ENCODE assay signal across 12 cellular contexts in genomic region chr21:36207577-36208320, GRCh38. TPM values are rescaled to one million over a fixed set of nuclear protein-coding genes. Genes with fewer than 3 reads are reported as not detected.
A peak's percentile ranks its signal among the peaks of the same experiment; 100 is the strongest.
DNase-seq lines count a peak whose midpoint lies in the region; TF ChIP-seq lines count a peak whose summit lies in the region.
"Had no signal": no experiment of that assay in that cellular context is flagged by ENCODE, and none has a peak within 500 bp of the region (broad histone marks: within the 10 kb centered on the region; RNA-seq: fewer than 3 reads in every experiment).

No MANE protein-coding gene starts in this region.

- H3K27ac ChIP-seq in GM23248 (no peak overlapping the region), neural progenitor cell (no peak overlapping the region), Karpas-422 (ENCODE audit: low read length) (no peak overlapping the region)
- H3K27ac ChIP-seq: ascending aorta, tibial artery had no signal

- H4K20me1 ChIP-seq in GM23248 (ENCODE audit: insufficient read depth), result no peaks in the 10 kb centered on the region
- H4K20me1 ChIP-seq in neural progenitor cell (ENCODE audit: low read depth), result no peaks in the 10 kb centered on the region
- H4K20me1 ChIP-seq in Karpas-422 (ENCODE audit: insufficient read depth, low read depth, low read length), result no peaks in the 10 kb centered on the region

- H3K4me3 Mint-ChIP-seq in neural progenitor cell, result no peak overlapping the region

- DNase-seq in GM23248 (peak; percentile 40), M059J (ENCODE audit: low read depth) (peak; percentile 97), astrocyte of the cerebellum (ENCODE audit: low read depth) (peak; percentile 58), neural progenitor cell (ENCODE audit: low spot score) (no peak), NCI-H69 (lab: John Stamatoyannopoulos, UW) (no peak), Karpas-422 (no peak), NCI-H1694 (lab: John Stamatoyannopoulos, UW) (no peak)
- DNase-seq: activated CD4-positive, CD25-positive, alpha-beta regulatory T cell; erythroblast; nucleus accumbens; tibial artery had no signal

- H3K4me3 ChIP-seq in GM23248 (no peak overlapping the region), astrocyte of the cerebellum (ENCODE audit: low read depth, low read length) (no peak overlapping the region), neural progenitor cell (no peak overlapping the region), Karpas-422 (ENCODE audit: low read length) (no peak overlapping the region)
- H3K4me3 ChIP-seq: ascending aorta, tibial artery had no signal

- WGBS in GM23248 (ENCODE audit: low coverage in 1 of 2, low lambda C conversion rate in 2 of 2, missing lambda C conversion rate in 2 of 2), 2 experiments, result 78% methylated on average over 15 of the region's 15 CpGs

- H3K79me2 ChIP-seq in GM23248 (ENCODE audit: insufficient read depth) (no peaks in the 10 kb centered on the region), neural progenitor cell (ENCODE audit: low read depth) (no peaks in the 10 kb centered on the region), Karpas-422 (ENCODE audit: low read length) (no peaks in the 10 kb centered on the region)

- H3F3A ChIP-seq in GM23248 (ENCODE audit: insufficient read depth), result peaks cover 46% of the 10 kb centered on the region
- H3F3A ChIP-seq in neural progenitor cell (ENCODE audit: low read depth), result peaks cover 7% of the 10 kb centered on the region

- H3K4me1 Mint-ChIP-seq in neural progenitor cell, result peaks cover 31% of the 10 kb centered on the region

- H3K9me3 Mint-ChIP-seq in neural progenitor cell, result no peaks in the 10 kb centered on the region

- H3K27me3 ChIP-seq in GM23248 (replicated peaks; ENCODE audit: insufficient read depth) (no peaks in the 10 kb centered on the region), neural progenitor cell (no peaks in the 10 kb centered on the region), Karpas-422 (ENCODE audit: low read length) (no peaks in the 10 kb centered on the region)
- H3K27me3 ChIP-seq: ascending aorta, tibial artery had no signal

- H3K9me3 ChIP-seq in GM23248 (ENCODE audit: low read depth), result no peaks in the 10 kb centered on the region
- H3K9me3 ChIP-seq in neural progenitor cell (ENCODE audit: low read depth), result no peaks in the 10 kb centered on the region
- H3K9me3 ChIP-seq in Karpas-422 (ENCODE audit: low read length), result no peaks in the 10 kb centered on the region
- H3K9me3 ChIP-seq: ascending aorta, tibial artery had no signal

- H3K36me3 ChIP-seq in GM23248 (ENCODE audit: low read depth) (no peaks in the 10 kb centered on the region), neural progenitor cell (no peaks in the 10 kb centered on the region), Karpas-422 (ENCODE audit: insufficient read depth, low read length) (no peaks in the 10 kb centered on the region)

- peaks cover 58% of the 10 kb centered on the region for H3K4me1 ChIP-seq in GM23248 (ENCODE audit: insufficient read depth)
- peaks cover 8% of the 10 kb centered on the region for H3K4me1 ChIP-seq in neural progenitor cell
- H3K4me1 ChIP-seq in Karpas-422 (ENCODE audit: low read length), result no peaks in the 10 kb centered on the region
- H3K4me1 ChIP-seq: ascending aorta, tibial artery had no signal

- H2AFZ ChIP-seq in GM23248, result no peak overlapping the region
- H2AFZ ChIP-seq in neural progenitor cell (replicated peaks), result no peak overlapping the region
- no peak overlapping the region for H2AFZ ChIP-seq in Karpas-422 (ENCODE audit: low read length)

- peak overlapping the region; percentile 69 for H3K27ac Mint-ChIP-seq in neural progenitor cell

- no peak overlapping the region for H3K9ac ChIP-seq in GM23248
- H3K9ac ChIP-seq in neural progenitor cell, result no peak overlapping the region
- no peak overlapping the region for H3K9ac ChIP-seq in Karpas-422 (ENCODE audit: low read length)

- H3K27me3 Mint-ChIP-seq in neural progenitor cell (ENCODE audit: insufficient read depth, low read depth), result peaks cover 3% of the 10 kb centered on the region

- H3K9me2 ChIP-seq in GM23248 (ENCODE audit: insufficient read depth), result no peaks in the 10 kb centered on the region
- no peaks in the 10 kb centered on the region for H3K9me2 ChIP-seq in Karpas-422 (replicated peaks; ENCODE audit: insufficient read depth, low read length)

- peaks cover 4% of the 10 kb centered on the region for H3K36me3 Mint-ChIP-seq in neural progenitor cell

- no peak overlapping the region for H3K4me2 ChIP-seq in GM23248 (ENCODE audit: unreplicated experiment)
- no peak overlapping the region for H3K4me2 ChIP-seq in neural progenitor cell
- H3K4me2 ChIP-seq in Karpas-422 (ENCODE audit: low read depth, low read length, poor library complexity, severe bottlenecking), result no peak overlapping the region

- no peak for TF ChIP-seq CTCF in astrocyte of the cerebellum (IDR thresholded peaks at IDR 0.05; ENCODE audit: low read depth, low read length, missing control alignments)
- TF ChIP-seq CTCF in neural progenitor cell (IDR thresholded peaks at IDR 0.05), result no peak

- in situ Hi-C loops in GM23248 (cut with MboI), result no loop called here
- in situ Hi-C loops in astrocyte of the cerebellum (cut with HindIII; ENCODE audit: low sequenced_read_pairs), result no loop called here

RNA-seq across cellular contexts. Expression of gene DOP1B, which starts 51.1 kb away (rescaled TPM):
- total RNA-seq in GM23248 (2014; rRNA removed; shearing (Covaris generic)), result 12.0 and 12.3 TPM in 2 replicates
- 5.4 and 6.0 TPM in 2 replicates for polyA plus RNA-seq in GM23248 (2016; fragmentation: Nextera tagmentation; extraction: Ambion mirVana)
- 46.8 and 54.3 TPM in 2 replicates for total RNA-seq in M059J (2014; rRNA removed; shearing (Covaris generic))
- 9.9 and 10.7 TPM in 2 replicates for total RNA-seq in neural progenitor cell (ENCODE audit: low replicate concordance)
- 1.0 and 2.1 TPM in 2 replicates for total RNA-seq in Karpas-422 (2014; rRNA removed; shearing (Covaris generic); ENCODE audit: low replicate concordance)

Comparison
In these comparisons a context has a peak if more than half of its experiments do, and no peak if none do; other contexts are left out.
1. DNase-seq: peak in GM23248 (single experiment), M059J (single experiment) and astrocyte of the cerebellum (single experiment); none in neural progenitor cell (single experiment), NCI-H69 (single experiment), Karpas-422 (single experiment) and NCI-H1694 (single experiment).